In the genomic region with DNA sequence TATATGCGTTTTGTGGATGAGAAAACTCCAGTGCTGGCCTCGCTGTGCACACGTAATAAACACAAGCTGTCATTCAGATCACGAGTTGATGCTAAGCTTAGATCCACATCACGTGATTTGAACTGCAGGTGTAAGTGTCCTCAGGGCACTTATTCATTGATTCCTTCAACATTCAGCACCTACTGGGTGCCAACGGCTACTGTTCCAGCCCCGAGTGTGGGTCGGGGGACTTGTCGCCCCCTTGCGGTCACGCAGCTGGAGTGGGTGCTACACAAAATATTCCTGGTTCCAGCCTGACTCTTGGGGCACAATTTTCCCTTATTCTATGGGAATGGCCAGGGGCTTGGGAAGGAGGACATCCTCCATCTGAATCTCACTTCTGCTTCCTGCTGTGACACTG, we compare ENCODE assay signal across 10 cellular contexts. TPM values are rescaled to one million over a fixed set of nuclear protein-coding genes. Genes with fewer than 3 reads are reported as not detected.
DNase-seq lines count a peak whose midpoint lies in the region; ATAC-seq and FAIRE-seq lines count a peak whose summit lies in the region.
"Had no signal": no experiment of that assay in that cellular context is flagged by ENCODE, and none has a peak within 500 bp of the region (broad histone marks: within the 10 kb centered on the region; RNA-seq: fewer than 3 reads in every experiment).

No MANE protein-coding gene starts in this region.

- H3K9me3 ChIP-seq in small intestine (ENCODE audit: control insufficient read depth, low read depth): no peaks in the 10 kb centered on the region

- peak; percentile 29 to 30 for DNase-seq in activated T-cell treated with anti-CD3 and anti-CD28 coated beads, Interleukin-2, amount 50 U/mL, for 48 hours
- DNase-seq in activated T-cell treated with anti-CD3 and anti-CD28 coated beads, Interleukin-2, amount 50 U/mL, for 4 hours: no peak
- DNase-seq in NCI-H345 (lab: John Stamatoyannopoulos, UW) (peak; percentile 77), epithelial cell of prostate (ENCODE audit: low read depth, low spot score) (no peak), small intestine (peak; percentile 37), activated gamma-delta T cell (lab: John Stamatoyannopoulos, UW) (no peak), NCI-H1092 treated with DMSO at 0.1 percent for 48 hours (lab: John Stamatoyannopoulos, UW) (no peak)
- DNase-seq in activated CD8-positive, alpha-beta memory T cell treated with anti-CD3 and anti-CD28 coated beads, Interleukin-2, amount 50 U/mL, for 48 hours: no peak
- DNase-seq: activated CD4-positive, alpha-beta memory T cell treated with anti-CD3 and anti-CD28 coated beads for 36 hours had no signal

- no peak overlapping the region for H3K4me3 ChIP-seq in small intestine (ENCODE audit: low read depth in 1 of 2, low read length in 2 of 2)

- H3K27me3 ChIP-seq in small intestine (ENCODE audit: control insufficient read depth in 2 of 2, insufficient read depth in 2 of 2, low read length in 2 of 2): no peaks in the 10 kb centered on the region

- H3K36me3 ChIP-seq in small intestine (ENCODE audit: control insufficient read depth in 2 of 2, insufficient read depth in 2 of 2, low read length in 2 of 2): no peaks in the 10 kb centered on the region

- peaks cover 7% of the 10 kb centered on the region for H3K4me1 Mint-ChIP-seq in activated T-cell treated with anti-CD3 and anti-CD28 coated beads, Interleukin-2, amount 50 U/mL, for 4 hours (ENCODE audit: low read depth)

- 19 to 43% (median 27%) methylated on average over 11 of the region's 11 CpGs for WGBS in small intestine, 3 donors

- H3K9me3 Mint-ChIP-seq in activated T-cell treated with anti-CD3 and anti-CD28 coated beads, Interleukin-2, amount 50 U/mL, for 4 hours: no peaks in the 10 kb centered on the region
- H3K9me3 Mint-ChIP-seq: activated CD4-positive, alpha-beta memory T cell treated with anti-CD3 and anti-CD28 coated beads for 36 hours had no signal

- no peak for ATAC-seq in activated T-cell treated with anti-CD3 and anti-CD28 coated beads, Interleukin-2, amount 50 U/mL, for 4 hours

- peak overlapping the region; percentile 69 for H3K27ac ChIP-seq in epithelial cell of prostate
- H3K27ac ChIP-seq in small intestine (ENCODE audit: low read depth in 1 of 2, low read length in 1 of 2): no peak overlapping the region
- H3K27ac ChIP-seq: HL-60 had no signal

- H3K27me3 Mint-ChIP-seq in activated T-cell treated with anti-CD3 and anti-CD28 coated beads, Interleukin-2, amount 50 U/mL, for 4 hours (ENCODE audit: low read depth): peaks cover 7% of the 10 kb centered on the region

- H3K4me3 Mint-ChIP-seq in activated T-cell treated with anti-CD3 and anti-CD28 coated beads, Interleukin-2, amount 50 U/mL, for 4 hours: no peak overlapping the region
- H3K4me3 Mint-ChIP-seq: activated CD4-positive, alpha-beta memory T cell treated with anti-CD3 and anti-CD28 coated beads for 36 hours had no signal

- FAIRE-seq in small intestine (lab: Jason Lieb, UNC): no peak

- H3K36me3 Mint-ChIP-seq in activated T-cell treated with anti-CD3 and anti-CD28 coated beads, Interleukin-2, amount 50 U/mL, for 4 hours (ENCODE audit: insufficient read depth): no peaks in the 10 kb centered on the region
- H3K36me3 Mint-ChIP-seq: activated CD4-positive, alpha-beta memory T cell treated with anti-CD3 and anti-CD28 coated beads for 36 hours had no signal

- H3K4me1 ChIP-seq in small intestine (ENCODE audit: control insufficient read depth in 2 of 2, insufficient read depth in 1 of 2, low read depth in 1 of 2, low read length in 1 of 2): peaks cover 0 to 2% of the 10 kb centered on the region in 2 donors

RNA-seq across cellular contexts. Expression of a gene that starts 29.9 kb away (rescaled TPM):
- 10 to 100 TPM; 60.6 to 65.8 (median 62.7) TPM for total RNA-seq in activated T-cell treated with anti-CD3 and anti-CD28 coated beads, Interleukin-2, amount 50 U/mL, for 4 hours
- polyA plus RNA-seq in small intestine: 10 to 100 TPM in 1 of 3 donors, 1 to 10 TPM in 2; 2.0 to 11.2 (median 3.2) TPM

RNA-seq across cellular contexts. Expression of a gene that starts 32.2 kb away (rescaled TPM):
- under 1 TPM in 1 of 3 donors, not detected in 2; 0.24 TPM for total RNA-seq in activated T-cell treated with anti-CD3 and anti-CD28 coated beads, Interleukin-2, amount 50 U/mL, for 4 hours
- 1 to 10 TPM in 2 of 3 donors, not detected in 1; 1.2 to 4.9 TPM for polyA plus RNA-seq in small intestine
- total RNA-seq: activated CD4-positive, alpha-beta memory T cell treated with anti-CD3 and anti-CD28 coated beads for 36 hours had no signal

Comparison
In these comparisons a context has a peak if more than half of its experiments do, and no peak if none do; other contexts are left out.
1. DNase-seq: peak in activated T-cell treated with anti-CD3 and anti-CD28 coated beads, Interleukin-2, amount 50 U/mL, for 48 hours (2 of 2), NCI-H345 (single experiment) and small intestine (single experiment); none in activated T-cell treated with anti-CD3 and anti-CD28 coated beads, Interleukin-2, amount 50 U/mL, for 4 hours (single experiment), epithelial cell of prostate (single experiment), activated CD8-positive, alpha-beta memory T cell treated with anti-CD3 and anti-CD28 coated beads, Interleukin-2, amount 50 U/mL, for 48 hours (single experiment), activated gamma-delta T cell (single experiment) and NCI-H1092 treated with DMSO at 0.1 percent for 48 hours (single experiment).